Comparison of ENCODE assay signal across 22 cellular contexts in the genomic region with DNA sequence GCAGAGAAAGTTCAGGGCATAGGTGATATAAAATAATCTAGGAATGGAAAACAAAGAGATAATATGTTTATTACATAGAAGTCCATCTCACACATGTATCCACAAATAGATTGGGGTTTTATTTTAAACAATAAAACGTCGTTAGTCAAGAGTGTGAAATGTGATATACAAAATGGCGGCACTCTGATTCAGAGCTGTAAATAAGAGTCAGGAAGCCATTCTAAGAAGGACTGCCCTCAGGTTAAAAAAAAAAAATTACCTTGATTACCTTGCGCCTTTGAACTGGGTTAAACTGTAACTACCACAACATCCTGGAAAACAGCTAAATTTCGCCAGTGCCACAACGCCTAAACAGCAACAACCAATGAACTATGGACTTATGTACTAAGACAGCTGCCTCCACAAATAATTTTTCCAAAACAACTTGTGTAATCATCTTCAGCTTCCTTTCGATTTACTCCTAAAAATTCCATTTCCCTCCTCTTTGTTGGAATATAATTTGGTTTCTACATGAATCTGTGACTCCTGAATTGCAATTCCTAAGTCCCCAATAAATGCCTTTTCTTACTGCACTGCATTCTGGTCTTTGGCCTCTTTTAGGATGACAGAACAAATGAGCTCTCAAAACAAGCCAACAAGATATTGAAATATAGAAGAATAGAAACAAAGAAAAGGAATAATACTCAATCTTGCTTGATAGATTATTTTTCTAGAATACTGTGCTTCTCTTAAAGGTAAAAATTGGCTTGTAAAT.
"Had no signal": no experiment of that assay in that cellular context is flagged by ENCODE, and none has a peak within 500 bp of the region (broad histone marks: within the 10 kb centered on the region; RNA-seq: fewer than 3 reads in every experiment).

No MANE protein-coding gene starts in this region.

- H3K9me3 ChIP-seq: esophagus squamous epithelium, left ventricle myocardium inferior, lower lobe of right lung, neutrophil, pancreas, stomach, thyroid gland, vagina had no signal

- H3K27me3 ChIP-seq: esophagus squamous epithelium, neutrophil, pancreas, stomach, thyroid gland, vagina had no signal

- H3K27ac ChIP-seq: esophagus squamous epithelium, left ventricle myocardium inferior, lower lobe of right lung, neutrophil, pancreas, stomach, thyroid gland, vagina had no signal

- ATAC-seq: effector memory CD8-positive, alpha-beta T cell; lower lobe of right lung; natural killer cell; pancreas; sciatic nerve; stimulated activated effector memory CD8-positive, alpha-beta T cell treated with anti-CD3 and anti-CD28 coated beads, Interleukin-12 subunit alpha, Interleukin-12 subunit beta, amount 100 ng/mL, for 72 hours had no signal

- H3K4me3 ChIP-seq: esophagus squamous epithelium, left ventricle myocardium inferior, lower lobe of right lung, pancreas, stomach, thyroid gland, vagina had no signal

- H3K4me1 ChIP-seq: esophagus squamous epithelium, left ventricle myocardium inferior, lower lobe of right lung, pancreas, stomach, thyroid gland, vagina had no signal

- H3K36me3 ChIP-seq: esophagus squamous epithelium, left ventricle myocardium inferior, lower lobe of right lung, neutrophil, pancreas, stomach, thyroid gland, vagina had no signal

- DNase-seq: cortex of kidney; effector memory CD8-positive, alpha-beta T cell; erythroblast; esophagus squamous epithelium; foreskin melanocyte; hypothalamus; immature natural killer cell; islet precursor cell; left ventricle myocardium inferior; lower lobe of right lung; natural killer cell; pancreas; stimulated activated CD4-positive, alpha-beta T cell treated with anti-CD3 and anti-CD28 coated beads, Interleukin-2, amount 100 ng/mL, for 24 hours; stimulated activated CD4-positive, alpha-beta T cell treated with anti-CD3 and anti-CD28 coated beads, Interleukin-4, amount 100 ng/mL, for 24 hours; stimulated activated naive CD4-positive, alpha-beta T cell treated with Interleukin-2 at 50 U/mL for 16 hours; stomach; thyroid gland; trophoblast cell had no signal
